Comparison of ENCODE assay signal across 8 cellular contexts in genomic region chr22:37020192-37020479, GRCh38. TPM values are rescaled to one million over a fixed set of nuclear protein-coding genes. Genes with fewer than 3 reads are reported as not detected.
A peak's percentile ranks its signal among the peaks of the same experiment; 100 is the strongest.
DNase-seq lines count a peak whose midpoint lies in the region; ATAC-seq, FAIRE-seq and TF ChIP-seq lines count a peak whose summit lies in the region.

No MANE protein-coding gene starts in this region.

- H3K36me3 ChIP-seq in OCI-LY3 (replicated peaks; ENCODE audit: low read depth, low read length), result peaks cover 3% of the 10 kb centered on the region
- H3K36me3 ChIP-seq in lower lobe of right lung, result peaks cover 19% of the 10 kb centered on the region

- no peaks in the 10 kb centered on the region for H3K9me3 Mint-ChIP-seq in activated T-cell treated with anti-CD3 and anti-CD28 coated beads, Interleukin-2, amount 50 U/mL, for 4 hours
- no peaks in the 10 kb centered on the region for H3K9me3 Mint-ChIP-seq in type B pancreatic cell

- no peak for DNase-seq in activated T-cell treated with anti-CD3 and anti-CD28 coated beads, Interleukin-2, amount 50 U/mL, for 4 hours
- DNase-seq in activated T-cell treated with anti-CD3 and anti-CD28 coated beads for 4 hours (no peak), coronary artery (ENCODE audit: low spot score) (no peak), lower lobe of right lung (no peak), type B pancreatic cell (ENCODE audit: extremely low spot score, unreplicated experiment) (no peak), HTR-8/SVneo (ENCODE audit: insufficient read length, low spot score) (no peak)
- no peak for DNase-seq in activated CD4-positive, alpha-beta T cell treated with anti-CD3 and anti-CD28 coated beads for 1 hour

- no peak for FAIRE-seq in HTR-8/SVneo (lab: Jason Lieb, UNC)

- no peaks in the 10 kb centered on the region for H3K36me3 Mint-ChIP-seq in activated T-cell treated with anti-CD3 and anti-CD28 coated beads, Interleukin-2, amount 50 U/mL, for 4 hours (ENCODE audit: insufficient read depth)
- peaks cover 8% of the 10 kb centered on the region for H3K36me3 Mint-ChIP-seq in type B pancreatic cell

- peaks cover 10% of the 10 kb centered on the region for H3K27me3 Mint-ChIP-seq in activated T-cell treated with anti-CD3 and anti-CD28 coated beads, Interleukin-2, amount 50 U/mL, for 4 hours (ENCODE audit: low read depth)
- no peaks in the 10 kb centered on the region for H3K27me3 Mint-ChIP-seq in type B pancreatic cell

- peak overlapping the region; percentile 90 for H3K27ac Mint-ChIP-seq in type B pancreatic cell

- no peak for TF ChIP-seq CTCF in OCI-LY3 (IDR thresholded peaks at IDR 0.05; ENCODE audit: low read depth, low read length)
- TF ChIP-seq CTCF in coronary artery (IDR thresholded peaks at IDR 0.05), result no peak
- TF ChIP-seq CTCF in lower lobe of right lung (IDR thresholded peaks at IDR 0.05), result no peak
- no peak for TF ChIP-seq CTCF in type B pancreatic cell (conservative IDR thresholded peaks at IDR 0.05)

- H3K9ac ChIP-seq in OCI-LY3 (ENCODE audit: low read length), result peak overlapping the region; percentile 71

- H3K4me1 Mint-ChIP-seq in activated T-cell treated with anti-CD3 and anti-CD28 coated beads, Interleukin-2, amount 50 U/mL, for 4 hours (ENCODE audit: low read depth), result peaks cover 13% of the 10 kb centered on the region
- peaks cover 9% of the 10 kb centered on the region for H3K4me1 Mint-ChIP-seq in type B pancreatic cell (ENCODE audit: unreplicated experiment)

- H4K20me1 ChIP-seq in OCI-LY3 (ENCODE audit: insufficient read depth, low read length), result no peaks in the 10 kb centered on the region

- no peaks in the 10 kb centered on the region; the same call in 1 of the 2 replicates for H3K79me2 ChIP-seq in OCI-LY3 (ENCODE audit: low read length)

- H3K9me3 ChIP-seq in OCI-LY3 (ENCODE audit: insufficient read depth, low read length) (no peaks in the 10 kb centered on the region), lower lobe of right lung (no peaks in the 10 kb centered on the region)

- H3K4me3 ChIP-seq in OCI-LY3 (ENCODE audit: low read length), result peak overlapping the region; percentile 78
- H3K4me3 ChIP-seq in coronary artery, result peak overlapping the region; percentile 95
- H3K4me3 ChIP-seq in lower lobe of right lung, result peak overlapping the region; percentile 94

- H3K4me2 ChIP-seq in OCI-LY3 (ENCODE audit: low read length), result peak overlapping the region; percentile 67

- intact Hi-C loops in lower lobe of right lung (cut with DNase I), result no loop called here

- H3K27ac ChIP-seq in OCI-LY3 (ENCODE audit: low read length) (peak overlapping the region; percentile 1; the same call in 1 of the 2 replicates), coronary artery (peak overlapping the region; percentile 81 to 97), lower lobe of right lung (peak overlapping the region; percentile 91)

- H2AFZ ChIP-seq in OCI-LY3 (ENCODE audit: low read depth, low read length), result peak overlapping the region; percentile 81

- peak overlapping the region; percentile 86 for H3K4me3 Mint-ChIP-seq in activated T-cell treated with anti-CD3 and anti-CD28 coated beads, Interleukin-2, amount 50 U/mL, for 4 hours
- H3K4me3 Mint-ChIP-seq in type B pancreatic cell, result peak overlapping the region; percentile 95

- H3K4me1 ChIP-seq in OCI-LY3 (ENCODE audit: low read length), result peaks cover 12% of the 10 kb centered on the region
- peaks cover 71% of the 10 kb centered on the region for H3K4me1 ChIP-seq in lower lobe of right lung

- H3K27me3 ChIP-seq in OCI-LY3 (ENCODE audit: low read depth, low read length) (no peaks in the 10 kb centered on the region), lower lobe of right lung (ENCODE audit: low read depth) (no peaks in the 10 kb centered on the region)

- ATAC-seq in activated T-cell treated with anti-CD3 and anti-CD28 coated beads, Interleukin-2, amount 50 U/mL, for 4 hours, result no peak
- peak; percentile 32 to 57 for ATAC-seq in lower lobe of right lung

RNA-seq across cellular contexts. Expression of gene MPST, which starts 0.6 kb away (rescaled TPM):
- total RNA-seq in activated T-cell treated with anti-CD3 and anti-CD28 coated beads, Interleukin-2, amount 50 U/mL, for 4 hours, result 1 to 10 TPM; 4.7 to 7.2 (median 6.0) TPM
- 73.2 TPM for total RNA-seq in lower lobe of right lung
- total RNA-seq in type B pancreatic cell (ENCODE audit: low replicate concordance), result 56.6 and 71.3 TPM in 2 replicates

RNA-seq across cellular contexts. Expression of gene TST, which starts 0.9 kb away (rescaled TPM):
- 1 to 10 TPM; 1.2 TPM for total RNA-seq in activated T-cell treated with anti-CD3 and anti-CD28 coated beads, Interleukin-2, amount 50 U/mL, for 4 hours
- total RNA-seq in lower lobe of right lung, result 48.3 TPM
- 30.8 and 34.0 TPM in 2 replicates for total RNA-seq in type B pancreatic cell (ENCODE audit: low replicate concordance)

RNA-seq across cellular contexts. Expression of gene KCTD17, which starts 31.4 kb away (rescaled TPM):
- 10 to 100 TPM; 33.8 to 39.6 (median 34.3) TPM for total RNA-seq in activated T-cell treated with anti-CD3 and anti-CD28 coated beads, Interleukin-2, amount 50 U/mL, for 4 hours
- total RNA-seq in lower lobe of right lung (24.2 TPM), type B pancreatic cell (ENCODE audit: low replicate concordance) (11.1 and 53.7 TPM in 2 replicates)

Comparison
In these comparisons a context has a peak if more than half of its experiments do, and no peak if none do; other contexts are left out.
1. ATAC-seq: peak in lower lobe of right lung (2 of 2); none in activated T-cell treated with anti-CD3 and anti-CD28 coated beads, Interleukin-2, amount 50 U/mL, for 4 hours (0 of 2).
2. H3K27ac ChIP-seq: peak in every context shown above with its lines; median percentile 91 in lower lobe of right lung; 89 in coronary artery; 1 in OCI-LY3.
3. RNA of gene TST, which starts 0.9 kb away (total RNA-seq): 48.3 TPM in lower lobe of right lung (single experiment) and 30.8 to 34.0 TPM in type B pancreatic cell; 1.2 TPM in activated T-cell treated with anti-CD3 and anti-CD28 coated beads, Interleukin-2, amount 50 U/mL, for 4 hours; every median in the first group is over 10 times any median in the second.
4. Peak in every context shown above with its lines, with median percentiles within 50 percentile points of each other: H3K4me3 ChIP-seq.